Comparison of ENCODE assay signal across 36 cellular contexts in genomic region chr9:109437286-109437685, GRCh38.
DNase-seq lines count a peak whose midpoint lies in the region; ATAC-seq and TF ChIP-seq lines count a peak whose summit lies in the region.
"Had no signal": no experiment of that assay in that cellular context is flagged by ENCODE, and none has a peak within 500 bp of the region (broad histone marks: within the 10 kb centered on the region; RNA-seq: fewer than 3 reads in every experiment).

No MANE protein-coding gene starts in this region.

- DNase-seq in NOMO-1 treated with DMSO at 0.1 percent for 48 hours (lab: John Stamatoyannopoulos, UW; ENCODE audit: unreplicated experiment) (peak; percentile 35), cardiac muscle cell (ENCODE audit: low read depth in 1 of 2, low spot score in 1 of 2) (no peak), neuronal stem cell (ENCODE audit: low spot score) (no peak), immature natural killer cell (no peak), iPS-NIHi11 (ENCODE audit: low spot score) (no peak), GM23338 (ENCODE audit: low spot score) (no peak)
- DNase-seq in activated effector memory CD4-positive, alpha-beta T cell treated with anti-CD3 and anti-CD28 coated beads, Interleukin-2, amount 50 U/mL, for 16 hours = no peak
- DNase-seq: activated CD4-positive, alpha-beta memory T cell treated with anti-CD3 and anti-CD28 coated beads for 36 hours; activated CD4-positive, alpha-beta T cell treated with anti-CD3 and anti-CD28 coated beads for 1 hour; activated CD8-positive, alpha-beta memory T cell treated with anti-CD3 and anti-CD28 coated beads, Interleukin-2, amount 50 U/mL, for 4 hours; activated naive CD4-positive, alpha-beta T cell treated with anti-CD3 and anti-CD28 coated beads for 36 hours; Calu3; CD4-positive, CD25-positive, alpha-beta regulatory T cell; DMS79; esophagus squamous epithelium; foreskin keratinocyte; KG1; mammary epithelial cell; MG63; mucosa of descending colon; NCI-H1436; NCI-H446; ovary; PC-3; retina; spleen; stimulated activated CD8-positive, alpha-beta memory T cell treated with anti-CD3 and anti-CD28 coated beads, Interleukin-4, amount 100 ng/mL, for 48 hours; stimulated activated naive CD8-positive, alpha-beta T cell treated with anti-CD3 and anti-CD28 coated beads, Interleukin-15, amount 100 ng/mL, for 72 hours; T-helper 17 cell had no signal

- no peak for ATAC-seq in GM23338
- ATAC-seq: foreskin keratinocyte; mucosa of descending colon; PC-3; stimulated activated naive CD8-positive, alpha-beta T cell treated with anti-CD3 and anti-CD28 coated beads, Interleukin-15, amount 100 ng/mL, for 72 hours; T-helper 17 cell had no signal

- H4K91ac ChIP-seq in neuronal stem cell (ENCODE audit: low read depth, low read length, poor library complexity) = no peak overlapping the region

- H3K9ac ChIP-seq in BLaER1 treated with 17β-estradiol and CSF1 and Interleukin-3, amounts not matched to agents 10 nM and 100 nM = no peak overlapping the region
- no peak overlapping the region for H3K9ac ChIP-seq in neuronal stem cell (ENCODE audit: low read depth, low read length, poor library complexity)

- no peak overlapping the region for H3K23ac ChIP-seq in neuronal stem cell (ENCODE audit: low read depth, low read length, poor library complexity)

- H3K4me3 Mint-ChIP-seq in immature natural killer cell = no peak overlapping the region
- H3K4me3 Mint-ChIP-seq in GM23338 = no peak overlapping the region
- H3K4me3 Mint-ChIP-seq: activated CD4-positive, alpha-beta memory T cell treated with anti-CD3 and anti-CD28 coated beads for 36 hours; activated naive CD4-positive, alpha-beta T cell treated with anti-CD3 and anti-CD28 coated beads for 36 hours; activated T-helper 1 cell treated with anti-CD3 and anti-CD28 coated beads, Interleukin-12 subunit alpha, Interleukin-12 subunit beta, Interleukin-2, Interleukin-4 antibody, amounts not matched to agents 30 ng/mL and 10 ng/mL and 1 ng/mL, durations not matched to agents 14 hours and 24 hours and 36 hours; brain; CD4-positive, CD25-positive, alpha-beta regulatory T cell; nephron; stimulated activated naive CD8-positive, alpha-beta T cell treated with anti-CD3 and anti-CD28 coated beads, Interleukin-15, amount 100 ng/mL, for 72 hours; T-helper 17 cell had no signal

- H3K9me3 Mint-ChIP-seq in immature natural killer cell = no peaks in the 10 kb centered on the region
- no peaks in the 10 kb centered on the region; the same call in 2 of the 3 replicates for H3K9me3 Mint-ChIP-seq in GM23338
- H3K9me3 Mint-ChIP-seq: activated CD4-positive, alpha-beta memory T cell treated with anti-CD3 and anti-CD28 coated beads for 36 hours; activated naive CD4-positive, alpha-beta T cell treated with anti-CD3 and anti-CD28 coated beads for 36 hours; activated T-helper 1 cell treated with anti-CD3 and anti-CD28 coated beads, Interleukin-12 subunit alpha, Interleukin-12 subunit beta, Interleukin-2, Interleukin-4 antibody, amounts not matched to agents 30 ng/mL and 10 ng/mL and 1 ng/mL, durations not matched to agents 14 hours and 24 hours and 36 hours; CD4-positive, CD25-positive, alpha-beta regulatory T cell; nephron; stimulated activated naive CD8-positive, alpha-beta T cell treated with anti-CD3 and anti-CD28 coated beads, Interleukin-15, amount 100 ng/mL, for 72 hours had no signal

- H3K9me3 ChIP-seq in BLaER1 treated with 17β-estradiol and CSF1 and Interleukin-3, amounts not matched to agents 10 nM and 100 nM (replicated peaks in 1 of 11) = no peaks in the 10 kb centered on the region
- no peaks in the 10 kb centered on the region for H3K9me3 ChIP-seq in cardiac muscle cell (ENCODE audit: low read depth)
- H3K9me3 ChIP-seq in neuronal stem cell (replicated peaks in 1 of 2; ENCODE audit: control insufficient read depth in 2 of 2, insufficient read depth in 1 of 2, low read depth in 1 of 2, low read length in 2 of 2) = no peaks in the 10 kb centered on the region
- H3K9me3 ChIP-seq: esophagus squamous epithelium, MG63, mucosa of descending colon, ovary, spleen, vagina had no signal

- no peaks in the 10 kb centered on the region for H3K79me1 ChIP-seq in neuronal stem cell (ENCODE audit: low read depth, low read length)

- no peak overlapping the region for H3K4ac ChIP-seq in neuronal stem cell (ENCODE audit: low read length)

- no peaks in the 10 kb centered on the region for H3K79me2 ChIP-seq in GM23338 (replicated peaks; ENCODE audit: insufficient read depth)
- H3K79me2 ChIP-seq: hepatocyte had no signal

- H4K20me1 ChIP-seq in BLaER1 treated with 17β-estradiol and CSF1 and Interleukin-3, amounts not matched to agents 10 nM and 100 nM = peaks cover 0 to 46% (median 0%) of the 10 kb centered on the region in 11 experiments; a peak in 4 of 22 replicates
- no peaks in the 10 kb centered on the region for H4K20me1 ChIP-seq in GM23338 (replicated peaks; ENCODE audit: insufficient read depth)

- peaks cover 0 to 77% (median 0%) of the 10 kb centered on the region in 11 experiments; a peak in 5 of 22 replicates for H3K27me3 ChIP-seq in BLaER1 treated with 17β-estradiol and CSF1 and Interleukin-3, amounts not matched to agents 10 nM and 100 nM
- H3K27me3 ChIP-seq in cardiac muscle cell = no peaks in the 10 kb centered on the region
- H3K27me3 ChIP-seq in neuronal stem cell (ENCODE audit: control insufficient read depth in 3 of 3, insufficient read depth in 3 of 3, low read depth in 1 of 3, low read length in 3 of 3) = no peaks in the 10 kb centered on the region
- H3K27me3 ChIP-seq in GM23338 (ENCODE audit: insufficient read depth) = no peaks in the 10 kb centered on the region
- H3K27me3 ChIP-seq: esophagus squamous epithelium, foreskin keratinocyte, hepatocyte, MG63, ovary, vagina had no signal

- H2BK12ac ChIP-seq in neuronal stem cell (ENCODE audit: low read length) = no peak overlapping the region

- no peak overlapping the region for H2BK15ac ChIP-seq in neuronal stem cell (ENCODE audit: low read length)

- peak overlapping the region in 7 of 11 experiments; percentile 6 to 43 (median 24); a peak in 10 of 22 replicates for H3K4me2 ChIP-seq in BLaER1 treated with 17β-estradiol and CSF1 and Interleukin-3, amounts not matched to agents 10 nM and 100 nM
- no peak overlapping the region for H3K4me2 ChIP-seq in neuronal stem cell (ENCODE audit: insufficient read depth, low read length, poor library complexity, severe bottlenecking)
- no peak overlapping the region for H3K4me2 ChIP-seq in GM23338
- H3K4me2 ChIP-seq: hepatocyte had no signal

- H3K9me2 ChIP-seq in GM23338 (ENCODE audit: insufficient read depth) = no peaks in the 10 kb centered on the region

- no peaks in the 10 kb centered on the region for H3K36me3 ChIP-seq in BLaER1 treated with 17β-estradiol and CSF1 and Interleukin-3, amounts not matched to agents 10 nM and 100 nM
- H3K36me3 ChIP-seq in cardiac muscle cell (no peaks in the 10 kb centered on the region), neuronal stem cell (replicated peaks in 1 of 2; ENCODE audit: control insufficient read depth in 2 of 2, insufficient read depth in 2 of 2, low read length in 2 of 2) (no peaks in the 10 kb centered on the region), GM23338 (ENCODE audit: insufficient read depth) (no peaks in the 10 kb centered on the region)
- H3K36me3 ChIP-seq: MG63, ovary, spleen, vagina had no signal

- no peak overlapping the region for H2AK5ac ChIP-seq in neuronal stem cell (ENCODE audit: low read depth, low read length)

- H3K27ac Mint-ChIP-seq in immature natural killer cell (no peak overlapping the region), GM23338 (no peak overlapping the region)
- H3K27ac Mint-ChIP-seq: activated CD4-positive, alpha-beta memory T cell treated with anti-CD3 and anti-CD28 coated beads for 36 hours; activated naive CD4-positive, alpha-beta T cell treated with anti-CD3 and anti-CD28 coated beads for 36 hours; activated T-helper 1 cell treated with anti-CD3 and anti-CD28 coated beads, Interleukin-12 subunit alpha, Interleukin-12 subunit beta, Interleukin-2, Interleukin-4 antibody, amounts not matched to agents 30 ng/mL and 10 ng/mL and 1 ng/mL, durations not matched to agents 14 hours and 24 hours and 36 hours; brain; CD4-positive, CD25-positive, alpha-beta regulatory T cell; stimulated activated naive CD8-positive, alpha-beta T cell treated with anti-CD3 and anti-CD28 coated beads, Interleukin-15, amount 100 ng/mL, for 72 hours; T-helper 17 cell had no signal

- TF ChIP-seq CTCF in cardiac muscle cell (IDR thresholded peaks at IDR 0.05; ENCODE audit: low read depth, low read length) (no peak), GM23338 (conservative IDR thresholded peaks at IDR 0.05; ENCODE audit: low read depth in 2 of 2) (no peak)

- no peak overlapping the region for H2BK120ac ChIP-seq in neuronal stem cell (ENCODE audit: low read depth, low read length)

- H3K27me3 Mint-ChIP-seq in immature natural killer cell (ENCODE audit: low read depth in 3 of 3) (peaks cover 1 to 6% (median 5%) of the 10 kb centered on the region in 3 donors), GM23338 (ENCODE audit: insufficient read depth, low read depth, poor library complexity) (peaks cover 2% of the 10 kb centered on the region)

- no peaks in the 10 kb centered on the region for H3K36me3 Mint-ChIP-seq in immature natural killer cell
- peaks cover 2% of the 10 kb centered on the region; the same call in 1 of the 3 replicates for H3K36me3 Mint-ChIP-seq in GM23338 (ENCODE audit: low read depth)
- H3K36me3 Mint-ChIP-seq: activated CD4-positive, alpha-beta memory T cell treated with anti-CD3 and anti-CD28 coated beads for 36 hours; brain; CD4-positive, CD25-positive, alpha-beta regulatory T cell had no signal

- no peak overlapping the region for H4K8ac ChIP-seq in neuronal stem cell (ENCODE audit: low read depth, low read length)

- H3K4me3 ChIP-seq in BLaER1 treated with 17β-estradiol and CSF1 and Interleukin-3, amounts not matched to agents 10 nM and 100 nM = no peak overlapping the region
- H3K4me3 ChIP-seq in cardiac muscle cell (no peak overlapping the region), neuronal stem cell (ENCODE audit: low read length in 2 of 2) (no peak overlapping the region), GM23338 (no peak overlapping the region)
- H3K4me3 ChIP-seq: esophagus squamous epithelium, hepatocyte, MG63, mucosa of descending colon, ovary, spleen, vagina had no signal

- no CpG with 5 or more reads among the region's 4 CpGs for WGBS in neuronal stem cell (ENCODE audit: extremely low coverage in 2 of 2, insufficient read length in 2 of 2, insufficient replicate concordance in 1 of 2), 2 donors

- H3K4me1 Mint-ChIP-seq in immature natural killer cell (peaks cover 0 to 11% of the 10 kb centered on the region in 2 donors), GM23338 (peaks cover 7% of the 10 kb centered on the region)

- H3K27ac ChIP-seq in BLaER1 treated with 17β-estradiol and CSF1 and Interleukin-3, amounts not matched to agents 10 nM and 100 nM = no peak overlapping the region
- H3K27ac ChIP-seq in cardiac muscle cell (peak overlapping the region; percentile 75), neuronal stem cell (replicated peaks; ENCODE audit: low read length) (no peak overlapping the region), GM23338 (ENCODE audit: low read depth) (no peak overlapping the region)
- H3K27ac ChIP-seq: esophagus squamous epithelium, foreskin keratinocyte, hepatocyte, HL-60, ovary, spleen, vagina had no signal

- H3K14ac ChIP-seq in neuronal stem cell (ENCODE audit: low read length) = peak overlapping the region; percentile 26

- H3K18ac ChIP-seq in neuronal stem cell (ENCODE audit: low read length) = no peak overlapping the region

- no peaks in the 10 kb centered on the region for H3F3A ChIP-seq in GM23338 (replicated peaks; ENCODE audit: low read depth)

- H2BK5ac ChIP-seq in neuronal stem cell (ENCODE audit: low read length) = no peak overlapping the region

- peaks cover 25 to 43% (median 32%) of the 10 kb centered on the region in 10 experiments for H3K4me1 ChIP-seq in BLaER1 treated with 17β-estradiol and CSF1 and Interleukin-3, amounts not matched to agents 10 nM and 100 nM
- H3K4me1 ChIP-seq in cardiac muscle cell (ENCODE audit: low read depth) = peaks cover 17% of the 10 kb centered on the region
- peaks cover 4 to 10% of the 10 kb centered on the region in 2 donors for H3K4me1 ChIP-seq in neuronal stem cell (ENCODE audit: control insufficient read depth in 2 of 2, insufficient read depth in 1 of 2, low read depth in 1 of 2, low read length in 2 of 2)
- H3K4me1 ChIP-seq in GM23338 (ENCODE audit: insufficient read depth) = no peaks in the 10 kb centered on the region
- H3K4me1 ChIP-seq: foreskin keratinocyte had no signal

- H2AFZ ChIP-seq in neuronal stem cell (ENCODE audit: low read length) (peak overlapping the region; percentile 66), GM23338 (no peak overlapping the region)
- H2AFZ ChIP-seq: hepatocyte had no signal

Comparison
In these comparisons a context has a peak if more than half of its experiments do, and no peak if none do; other contexts are left out.
1. H3K4me2 ChIP-seq: peak in BLaER1 treated with 17β-estradiol and CSF1 and Interleukin-3, amounts not matched to agents 10 nM and 100 nM (7 of 11); none in neuronal stem cell (single experiment) and GM23338 (single experiment).